In the genomic region with DNA sequence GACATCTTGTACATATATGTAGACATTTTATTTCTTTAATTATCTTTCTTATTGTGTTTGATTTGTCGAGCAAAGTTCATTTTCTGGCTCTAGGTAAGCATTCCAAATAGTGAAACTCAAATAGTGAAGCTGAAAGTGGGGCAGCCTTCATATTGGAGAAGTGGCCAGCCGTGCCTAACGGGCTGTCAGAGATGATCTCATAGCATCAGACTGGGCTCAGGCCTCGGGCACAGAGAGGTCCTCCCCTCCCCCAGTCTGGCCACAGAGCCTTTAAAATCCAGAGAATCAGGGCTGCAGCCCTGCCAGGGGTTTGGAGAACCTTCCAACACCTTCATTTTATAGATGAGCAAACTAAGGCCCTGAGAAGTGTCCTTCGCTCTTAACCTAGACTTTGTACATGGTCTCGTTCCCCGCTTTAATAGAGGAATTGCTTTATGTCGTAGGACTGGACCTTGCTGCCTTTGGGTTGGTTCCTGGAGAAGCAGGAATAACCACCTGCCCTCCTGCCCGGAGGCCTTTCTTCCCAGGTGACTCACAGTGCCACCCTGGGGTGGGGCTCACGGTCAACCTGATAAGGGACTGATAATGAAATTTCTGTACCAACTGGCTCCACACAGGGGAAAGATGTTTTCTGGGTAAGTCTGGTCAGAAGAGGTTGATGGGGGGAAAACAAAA, we compare ENCODE assay signal across 10 cellular contexts. TPM values are rescaled to one million over a fixed set of nuclear protein-coding genes. Genes with fewer than 3 reads are reported as not detected.
DNase-seq lines count a peak whose midpoint lies in the region; ATAC-seq, FAIRE-seq and TF ChIP-seq lines count a peak whose summit lies in the region.
"Had no signal": no experiment of that assay in that cellular context is flagged by ENCODE, and none has a peak within 500 bp of the region (broad histone marks: within the 10 kb centered on the region; RNA-seq: fewer than 3 reads in every experiment).

No MANE protein-coding gene starts in this region.

- H3K4me3 ChIP-seq in body of pancreas (no peak overlapping the region), mesodermal cell (ENCODE audit: extremely low read depth, insufficient read depth, low read length, poor library complexity, severe bottlenecking) (no peak overlapping the region), tibial nerve (no peak overlapping the region), ovary (no peak overlapping the region)
- H3K4me3 ChIP-seq: SK-N-MC had no signal

- H3K27ac ChIP-seq in body of pancreas (peak overlapping the region; percentile 70 to 85 (median 78)), mesodermal cell (ENCODE audit: low read depth, low read length, severe bottlenecking) (peak overlapping the region; percentile 71), tibial nerve (peak overlapping the region in 3 of 4 donors; percentile 48 to 92 (median 83)), ovary (no peak overlapping the region)
- H3K27ac ChIP-seq: SK-N-MC had no signal

- TF ChIP-seq POLR2A in body of pancreas (IDR thresholded peaks at IDR 0.05) (no peak), tibial nerve (IDR thresholded peaks at IDR 0.05) (no peak), ovary (IDR thresholded peaks at IDR 0.05) (no peak), H54 (IDR thresholded peaks at IDR 0.05; ENCODE audit: low read depth, low read length) (no peak)

- intact Hi-C loops in body of pancreas (cut with DNase I): no loop called here
- intact Hi-C loops in ovary (cut with DNase I): no loop called here

- 40 to 44% methylated on average over 10 of the region's 10 CpGs for WGBS in body of pancreas, 2 donors
- 82 to 84% methylated on average over 7 of the region's 10 CpGs for WGBS in mesodermal cell (ENCODE audit: insufficient coverage in 2 of 2), 2 experiments
- WGBS in tibial nerve, 2 donors: 63 to 64% methylated on average over 10 of the region's 10 CpGs
- WGBS in ovary, 3 donors: 75 to 83% (median 79%) methylated on average over 10 of the region's 10 CpGs

- H3K9me3 ChIP-seq in body of pancreas (no peaks in the 10 kb centered on the region), mesodermal cell (ENCODE audit: control insufficient read depth, low read length) (no peaks in the 10 kb centered on the region), tibial nerve (no peaks in the 10 kb centered on the region), ovary (no peaks in the 10 kb centered on the region)

- no peaks in the 10 kb centered on the region for H3K36me3 ChIP-seq in body of pancreas (replicated peaks in 1 of 2; ENCODE audit: insufficient read depth in 1 of 2, low read depth in 2 of 2)
- no peaks in the 10 kb centered on the region for H3K36me3 ChIP-seq in mesodermal cell (ENCODE audit: control insufficient read depth, insufficient read depth, low read length)
- no peaks in the 10 kb centered on the region for H3K36me3 ChIP-seq in tibial nerve
- no peaks in the 10 kb centered on the region for H3K36me3 ChIP-seq in ovary

- TF ChIP-seq CTCF in body of pancreas (IDR thresholded peaks at IDR 0.05) (no peak), tibial nerve (IDR thresholded peaks at IDR 0.05) (no peak), ovary (IDR thresholded peaks at IDR 0.05) (no peak)

- DNase-seq in NCI-H146 treated with DMSO at 0.1 percent for 48 hours (lab: John Stamatoyannopoulos, UW; ENCODE audit: unreplicated experiment) (peak; percentile 69), body of pancreas (peak; percentile 52 to 84 (median 70)), tibial nerve (ENCODE audit: low spot score in 2 of 2) (no peak), ovary (no peak), H54 (ENCODE audit: insufficient read length, low spot score) (no peak), AML-193 (lab: John Stamatoyannopoulos, UW) (no peak)
- DNase-seq: NCI-H187; stimulated activated CD4-positive, alpha-beta T cell treated with anti-CD3 and anti-CD28 coated beads, Interleukin-4, amount 100 ng/mL, for 4 hours had no signal

- no peak for FAIRE-seq in H54 (lab: Jason Lieb, UNC)

- TF ChIP-seq EP300 in tibial nerve (IDR thresholded peaks at IDR 0.05): no peak
- TF ChIP-seq EP300 in ovary (IDR thresholded peaks at IDR 0.05): no peak

- no peaks in the 10 kb centered on the region for H3K27me3 ChIP-seq in body of pancreas
- no peaks in the 10 kb centered on the region for H3K27me3 ChIP-seq in tibial nerve
- no peaks in the 10 kb centered on the region for H3K27me3 ChIP-seq in ovary

- peaks cover 36% of the 10 kb centered on the region for H3K4me1 ChIP-seq in body of pancreas
- peaks cover 27% of the 10 kb centered on the region for H3K4me1 ChIP-seq in mesodermal cell (ENCODE audit: control insufficient read depth, insufficient read depth, low read length, poor library complexity, severe bottlenecking)
- peaks cover 0 to 84% (median 46%) of the 10 kb centered on the region in 4 donors for H3K4me1 ChIP-seq in tibial nerve
- H3K4me1 ChIP-seq in ovary (ENCODE audit: insufficient read depth): no peaks in the 10 kb centered on the region

- ATAC-seq in body of pancreas: peak; percentile 79

RNA-seq across cellular contexts. Expression of gene TSPAN15, which starts 7.3 kb away (rescaled TPM):
- total RNA-seq in body of pancreas (10 to 100 TPM; 20.0 to 32.0 TPM), tibial nerve (100 to 1,000 TPM in 1 of 4 donors, 10 to 100 TPM in 3; 46.9 to 117 (median 92.7) TPM), ovary (10 to 100 TPM in 3 of 7 donors, 1 to 10 TPM in 4; 2.8 to 13.7 (median 5.6) TPM)
- polyA plus RNA-seq in mesodermal cell (2013, experiment 1 of 2): 34.0 TPM
- 30.0 TPM for polyA plus RNA-seq in mesodermal cell (2013, experiment 2 of 2)
- 10 to 100 TPM in 1 of 2 donors, 1 to 10 TPM in 1; 5.1 to 13.7 TPM for polyA plus RNA-seq in ovary

RNA-seq across cellular contexts. Expression of gene TACR2, which starts 41.8 kb away (rescaled TPM):
- total RNA-seq in body of pancreas (under 1 TPM in 1 of 2 donors, not detected in 1; 0.66 TPM), tibial nerve (1 to 10 TPM in 2 of 4 donors, under 1 TPM in 2; 0.59 to 4.6 (median 1.2) TPM), ovary (1 to 10 TPM; 1.0 to 6.2 (median 2.2) TPM)
- not detected for polyA plus RNA-seq in mesodermal cell (2013, experiment 1 of 2)
- polyA plus RNA-seq in mesodermal cell (2013, experiment 2 of 2): not detected
- 1 to 10 TPM; 1.4 to 2.5 TPM for polyA plus RNA-seq in ovary

Comparison
In these comparisons a context has a peak if more than half of its experiments do, and no peak if none do; other contexts are left out.
1. DNase-seq: peak in NCI-H146 treated with DMSO at 0.1 percent for 48 hours (single experiment) and body of pancreas (4 of 4); none in tibial nerve (0 of 2), ovary (0 of 5), H54 (single experiment) and AML-193 (0 of 2).
2. H3K27ac ChIP-seq: peak in body of pancreas (4 of 4), mesodermal cell (single experiment) and tibial nerve (3 of 4); none in ovary (0 of 2).